Comparison of ENCODE assay signal across 10 cellular contexts in the genomic region with DNA sequence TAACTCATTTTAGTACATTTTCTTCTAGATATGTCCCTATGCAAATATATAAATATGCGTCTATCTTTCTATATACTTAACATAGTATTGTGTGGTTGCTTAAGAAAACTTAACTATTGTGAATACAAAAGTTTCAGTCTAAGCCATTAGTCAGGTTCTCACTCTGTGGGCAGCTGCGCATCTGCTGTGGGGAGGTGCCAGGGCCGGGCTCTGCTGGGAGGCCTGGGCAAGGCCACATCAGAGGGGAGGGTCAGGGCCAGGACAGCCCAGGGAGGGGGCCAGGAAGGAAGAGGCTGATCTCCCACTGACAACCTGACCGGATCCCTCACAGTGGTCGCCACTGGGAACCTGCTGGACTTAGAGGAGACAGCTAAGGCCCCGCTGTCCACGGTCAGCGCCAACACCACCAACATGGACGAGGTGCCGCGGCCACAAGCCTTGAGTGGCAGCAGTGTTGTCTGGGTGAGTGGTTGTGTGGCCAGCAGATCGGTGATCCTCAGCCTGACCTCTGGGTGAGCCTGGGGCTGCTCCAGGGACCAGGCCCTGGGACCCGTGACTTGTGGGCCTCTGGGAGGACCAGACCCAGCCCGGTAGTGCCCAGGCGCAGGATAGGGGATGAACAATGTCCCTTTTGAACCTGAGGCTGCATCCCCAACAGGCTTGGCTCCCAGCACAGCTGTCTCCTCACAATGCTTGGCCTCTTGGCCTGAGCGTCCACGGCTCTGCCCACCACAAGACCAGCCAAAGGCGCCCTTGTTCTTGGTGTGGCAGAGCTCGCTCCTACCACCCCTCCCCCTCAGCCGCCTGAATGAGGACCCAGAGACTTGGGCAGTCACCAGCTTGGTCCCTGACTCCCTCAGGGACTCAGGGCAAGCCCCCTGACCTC. TPM values are rescaled to one million over a fixed set of nuclear protein-coding genes. Genes with fewer than 3 reads are reported as not detected.
DNase-seq lines count a peak whose midpoint lies in the region; ATAC-seq and TF ChIP-seq lines count a peak whose summit lies in the region.
"Had no signal": no experiment of that assay in that cellular context is flagged by ENCODE, and none has a peak within 500 bp of the region (broad histone marks: within the 10 kb centered on the region; RNA-seq: fewer than 3 reads in every experiment).

No MANE protein-coding gene starts in this region.

- WGBS in esophagus muscularis mucosa = 94% methylated on average over 11 of the region's 20 CpGs

- H3K27me3 ChIP-seq in CD8-positive, alpha-beta memory T cell (ENCODE audit: insufficient read depth, low read length, poor library complexity, severe bottlenecking) = no peaks in the 10 kb centered on the region
- no peaks in the 10 kb centered on the region for H3K27me3 ChIP-seq in esophagus muscularis mucosa

- H3K4me1 ChIP-seq in CD8-positive, alpha-beta memory T cell (ENCODE audit: insufficient read depth, low read length) = peaks cover 97% of the 10 kb centered on the region
- H3K4me1 ChIP-seq in esophagus muscularis mucosa = peaks cover 50 to 86% (median 62%) of the 10 kb centered on the region in 4 donors

- no peaks in the 10 kb centered on the region for H3K27me3 Mint-ChIP-seq in CD8-positive, alpha-beta memory T cell

- no peak for DNase-seq in CD8-positive, alpha-beta memory T cell
- DNase-seq in activated CD4-positive, CD25-positive, alpha-beta regulatory T cell treated with anti-CD3 and anti-CD28 coated beads, Interleukin-2, amount 50 U/mL, for 72 hours = peak; percentile 54
- no peak for DNase-seq in esophagus muscularis mucosa (ENCODE audit: extremely low spot score)
- peak; percentile 98 for DNase-seq in putamen (ENCODE audit: low spot score)
- DNase-seq in NCI-H146 treated with DMSO at 0.1 percent for 48 hours (lab: John Stamatoyannopoulos, UW; ENCODE audit: unreplicated experiment) = no peak
- DNase-seq in NCI-H2227 treated with DMSO at 0.1 percent for 48 hours (lab: John Stamatoyannopoulos, UW) = no peak
- DNase-seq: activated effector memory CD4-positive, alpha-beta T cell treated with Interleukin-2 at 50 U/mL for 16 hours had no signal

- H3K27ac Mint-ChIP-seq in CD8-positive, alpha-beta memory T cell = peak overlapping the region; percentile 92 to 99 (median 96)

- peak overlapping the region; percentile 86 to 97 (median 92) for H3K4me3 Mint-ChIP-seq in CD8-positive, alpha-beta memory T cell

- TF ChIP-seq CTCF in esophagus muscularis mucosa (IDR thresholded peaks at IDR 0.05) = no peak

- ATAC-seq in GM19395 (IDR thresholded peaks at IDR 0.05; ENCODE audit: unreplicated experiment) (no peak), HG03045 (IDR thresholded peaks at IDR 0.05; ENCODE audit: unreplicated experiment) (no peak)

- no peak overlapping the region for H3K27ac ChIP-seq in CD8-positive, alpha-beta memory T cell (ENCODE audit: low read depth, low read length)
- H3K27ac ChIP-seq in esophagus muscularis mucosa (replicated peaks in 1 of 4) = peak overlapping the region in 3 of 4 donors; percentile 37 to 91 (median 90)

- intact Hi-C loops in esophagus muscularis mucosa (cut with DNase I) = no loop called here

- peaks cover 39% of the 10 kb centered on the region for H3K36me3 ChIP-seq in CD8-positive, alpha-beta memory T cell (ENCODE audit: insufficient read depth, low read length)
- peaks cover 0 to 55% (median 43%) of the 10 kb centered on the region in 4 donors for H3K36me3 ChIP-seq in esophagus muscularis mucosa

- CTCF ChIA-PET in CD8-positive, alpha-beta memory T cell (lab: Charles Lee) = interaction anchor here (1.4 kb wide), 1 partner anchor 60 kb away, joined by 3 read pairs; no protein-coding TSS in a partner anchor

- peak overlapping the region; percentile 78 for H3K4me3 ChIP-seq in CD8-positive, alpha-beta memory T cell (ENCODE audit: low read length)
- no peak overlapping the region for H3K4me3 ChIP-seq in esophagus muscularis mucosa
- H3K4me3 ChIP-seq: GM12878 had no signal

- peaks cover 4 to 82% (median 19%) of the 10 kb centered on the region in 3 donors for H3K36me3 Mint-ChIP-seq in CD8-positive, alpha-beta memory T cell

- TF ChIP-seq EP300 in esophagus muscularis mucosa (IDR thresholded peaks at IDR 0.05) = no peak

- TF ChIP-seq POLR2A in esophagus muscularis mucosa (IDR thresholded peaks at IDR 0.05; ENCODE audit: low read depth) = no peak

- H3K4me1 Mint-ChIP-seq in CD8-positive, alpha-beta memory T cell = peaks cover 78 to 96% (median 82%) of the 10 kb centered on the region in 3 donors

- POLR2A ChIA-PET in CD8-positive, alpha-beta memory T cell (lab: Charles Lee) = interaction anchor here (1.1 to 1.6 kb wide), 2 partner anchors 14 to 20 kb away, joined by 3 to 9 read pairs; a partner anchor contains a TSS

- H3K9me3 ChIP-seq in CD8-positive, alpha-beta memory T cell (ENCODE audit: low read length) = no peaks in the 10 kb centered on the region
- no peaks in the 10 kb centered on the region for H3K9me3 ChIP-seq in esophagus muscularis mucosa

- H3K9me3 Mint-ChIP-seq in CD8-positive, alpha-beta memory T cell = no peaks in the 10 kb centered on the region

RNA-seq across cellular contexts. Expression of a gene that starts 20.2 kb away (rescaled TPM):
- total RNA-seq in CD8-positive, alpha-beta memory T cell = 10 to 100 TPM; 21.1 to 22.0 TPM
- 302 TPM for polyA plus RNA-seq in CD8-positive, alpha-beta memory T cell
- total RNA-seq in esophagus muscularis mucosa = 10 to 100 TPM; 12.6 to 21.2 (median 16.3) TPM

RNA-seq across cellular contexts. Expression of a gene that starts 53.0 kb away (rescaled TPM):
- total RNA-seq in CD8-positive, alpha-beta memory T cell = 1 to 10 TPM; 2.8 to 3.6 TPM
- 5.6 TPM for polyA plus RNA-seq in CD8-positive, alpha-beta memory T cell
- 10 to 100 TPM; 20.2 to 22.8 (median 20.7) TPM for total RNA-seq in esophagus muscularis mucosa

Comparison
In these comparisons a context has a peak if more than half of its experiments do, and no peak if none do; other contexts are left out.
1. DNase-seq: peak in activated CD4-positive, CD25-positive, alpha-beta regulatory T cell treated with anti-CD3 and anti-CD28 coated beads, Interleukin-2, amount 50 U/mL, for 72 hours (single experiment) and putamen (single experiment); none in CD8-positive, alpha-beta memory T cell (0 of 5), esophagus muscularis mucosa (single experiment), NCI-H146 treated with DMSO at 0.1 percent for 48 hours (single experiment) and NCI-H2227 treated with DMSO at 0.1 percent for 48 hours (single experiment).
2. RNA of a gene that starts 53.0 kb away (total RNA-seq): 20.2 to 22.8 TPM in esophagus muscularis mucosa; 2.8 to 3.6 TPM in CD8-positive, alpha-beta memory T cell; every median in the first group is over 4 times any median in the second.